In the genomic region with DNA sequence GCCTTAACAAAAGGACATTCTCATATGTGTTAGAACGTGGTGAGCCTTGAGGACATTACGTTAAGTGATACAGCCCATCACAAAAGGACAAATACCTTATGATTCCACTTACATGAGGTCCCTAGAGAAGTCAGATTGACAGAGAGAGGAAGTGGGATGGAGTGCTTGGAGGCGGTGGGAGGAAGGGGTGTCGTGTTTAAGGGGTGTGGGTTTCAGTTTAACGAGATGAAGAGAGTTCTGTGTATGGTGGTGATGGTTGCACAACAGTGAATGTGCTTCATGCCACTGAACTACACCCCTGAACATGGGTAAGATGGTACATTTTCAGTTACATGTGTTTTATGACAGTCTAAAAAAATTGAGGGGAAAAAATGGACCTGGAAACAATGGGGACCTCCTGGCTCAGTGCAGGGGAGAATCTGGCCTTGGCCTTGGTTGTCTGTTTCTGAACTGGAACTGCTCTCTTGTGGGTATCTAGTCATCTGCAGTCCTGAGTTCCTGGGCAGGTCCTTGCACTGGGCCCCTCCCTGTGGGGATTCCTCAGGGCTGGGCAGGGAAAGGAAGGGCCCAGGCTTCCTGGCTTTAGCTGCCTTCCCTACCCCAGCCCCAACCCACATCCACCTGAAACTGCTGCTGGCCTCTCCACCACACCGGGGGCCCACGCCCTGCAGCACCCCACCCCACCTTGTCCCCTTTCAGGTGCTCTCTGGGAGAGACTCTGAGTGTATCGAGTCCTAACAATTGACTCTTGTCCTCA, we compare ENCODE assay signal across 1 cellular context.
TF ChIP-seq lines count a peak whose summit lies in the region.

No MANE protein-coding gene starts in this region.

TF ChIP-seq in WTC11, 78 proteins besides CTCF, POLR2A, EP300 and RAD21 (continued from another document):
- TF ChIP-seq ATF2 (CRISPR knock-in tag; IDR thresholded peaks at IDR 0.05; ENCODE audit: borderline replicate concordance, low read depth): no peak
- no peak for TF ChIP-seq MYBL2 (CRISPR knock-in tag; IDR thresholded peaks at IDR 0.05)
- no peak for TF ChIP-seq USF1 (CRISPR knock-in tag; IDR thresholded peaks at IDR 0.05)
- TF ChIP-seq ZNF317 (CRISPR knock-in tag; IDR thresholded peaks at IDR 0.05; ENCODE audit: borderline replicate concordance, low read depth): no peak
- no peak for TF ChIP-seq ETV6 (CRISPR knock-in tag; IDR thresholded peaks at IDR 0.05)
- no peak for TF ChIP-seq ZNF396 (CRISPR knock-in tag; IDR thresholded peaks at IDR 0.05; ENCODE audit: borderline replicate concordance)
